Comparison of ENCODE assay signal across 16 cellular contexts in genomic region chr5:172732201-172732865, GRCh38. TPM values are rescaled to one million over a fixed set of nuclear protein-coding genes. Genes with fewer than 3 reads are reported as not detected.
DNase-seq lines count a peak whose midpoint lies in the region; ATAC-seq and TF ChIP-seq lines count a peak whose summit lies in the region.
"Had no signal": no experiment of that assay in that cellular context is flagged by ENCODE, and none has a peak within 500 bp of the region (broad histone marks: within the 10 kb centered on the region; RNA-seq: fewer than 3 reads in every experiment).

No MANE protein-coding gene starts in this region.

- no peak overlapping the region for H3K4me2 ChIP-seq in neural progenitor cell

- no peaks in the 10 kb centered on the region for H3K79me2 ChIP-seq in neural progenitor cell (ENCODE audit: low read depth)

- DNase-seq in Peyer's patch = no peak
- DNase-seq in effector memory CD8-positive, alpha-beta T cell = no peak
- DNase-seq in neural progenitor cell (ENCODE audit: low spot score) = no peak
- DNase-seq in testis = no peak
- DNase-seq in NCI-H146 treated with DMSO at 0.1 percent for 48 hours (lab: John Stamatoyannopoulos, UW; ENCODE audit: unreplicated experiment) = no peak
- no peak for DNase-seq in activated CD4-positive, alpha-beta T cell treated with anti-CD3 and anti-CD28 coated beads, Interleukin-2, amount 10 ng/mL, durations not matched to agents 7 days and 5 days
- no peak for DNase-seq in activated CD4-positive, alpha-beta T cell treated with anti-CD3 and anti-CD28 coated beads, Interleukin-2, amount 50 U/mL, for 4 hours
- DNase-seq: activated CD8-positive, alpha-beta memory T cell treated with anti-CD3 and anti-CD28 coated beads for 24 hours; activated naive CD4-positive, alpha-beta T cell; erythroblast; GDM1; naive thymus-derived CD4-positive, alpha-beta T cell; NCI-H1092 treated with DMSO at 0.1 percent for 48 hours; NCI-H510A treated with DMSO at 0.1 percent for 48 hours; stimulated activated CD8-positive, alpha-beta memory T cell treated with anti-CD3 and anti-CD28 coated beads, Interleukin-4, amount 100 ng/mL, for 48 hours had no signal

- H3K27ac ChIP-seq in Peyer's patch (peak overlapping the region; percentile 64 to 93 (median 84)), neural progenitor cell (no peak overlapping the region), testis (peak overlapping the region; percentile 73 to 86)

- H3K36me3 Mint-ChIP-seq in effector memory CD8-positive, alpha-beta T cell (ENCODE audit: insufficient read depth) = peaks cover 3% of the 10 kb centered on the region
- no peaks in the 10 kb centered on the region for H3K36me3 Mint-ChIP-seq in neural progenitor cell
- H3K36me3 Mint-ChIP-seq in activated CD4-positive, alpha-beta T cell treated with anti-CD3 and anti-CD28 coated beads, Interleukin-2, amount 10 ng/mL, durations not matched to agents 7 days and 5 days (ENCODE audit: low read depth) = no peaks in the 10 kb centered on the region
- H3K36me3 Mint-ChIP-seq: naive thymus-derived CD4-positive, alpha-beta T cell had no signal

- TF ChIP-seq CTCF in Peyer's patch (IDR thresholded peaks at IDR 0.05) (no peak), neural progenitor cell (IDR thresholded peaks at IDR 0.05) (no peak), testis (IDR thresholded peaks at IDR 0.05) (no peak)

- peaks cover 0 to 18% of the 10 kb centered on the region in 2 donors for H3K4me1 Mint-ChIP-seq in effector memory CD8-positive, alpha-beta T cell (ENCODE audit: low read depth in 2 of 2)
- H3K4me1 Mint-ChIP-seq in neural progenitor cell = peaks cover 16% of the 10 kb centered on the region
- H3K4me1 Mint-ChIP-seq in activated CD4-positive, alpha-beta T cell treated with anti-CD3 and anti-CD28 coated beads, Interleukin-2, amount 10 ng/mL, durations not matched to agents 7 days and 5 days = no peaks in the 10 kb centered on the region
- H3K4me1 Mint-ChIP-seq: naive thymus-derived CD4-positive, alpha-beta T cell had no signal

- no peak for ATAC-seq in effector memory CD8-positive, alpha-beta T cell (replicated peaks)
- no peak for ATAC-seq in GM18517 (IDR thresholded peaks at IDR 0.05; ENCODE audit: unreplicated experiment)

- H3K27me3 Mint-ChIP-seq in effector memory CD8-positive, alpha-beta T cell = peaks cover 0 to 6% of the 10 kb centered on the region in 2 donors
- H3K27me3 Mint-ChIP-seq in neural progenitor cell (ENCODE audit: insufficient read depth, low read depth) = peaks cover 7% of the 10 kb centered on the region
- H3K27me3 Mint-ChIP-seq in activated CD4-positive, alpha-beta T cell treated with anti-CD3 and anti-CD28 coated beads, Interleukin-2, amount 10 ng/mL, durations not matched to agents 7 days and 5 days = no peaks in the 10 kb centered on the region
- H3K27me3 Mint-ChIP-seq: naive thymus-derived CD4-positive, alpha-beta T cell had no signal

- CTCF ChIA-PET in activated CD4-positive, alpha-beta T cell treated with anti-CD3 and anti-CD28 coated beads, Interleukin-2, amount 10 ng/mL, durations not matched to agents 7 days and 5 days (lab: Charles Lee) = interaction anchor here (1.5 kb wide), 1 partner anchor 8 kb away, joined by 4 read pairs; no protein-coding TSS in a partner anchor

- peaks cover 0 to 16% (median 0%) of the 10 kb centered on the region in 4 donors for H3K4me1 ChIP-seq in Peyer's patch
- no peaks in the 10 kb centered on the region for H3K4me1 ChIP-seq in neural progenitor cell
- peaks cover 17% of the 10 kb centered on the region for H3K4me1 ChIP-seq in testis

- WGBS in testis, 2 donors = 85 to 98% methylated on average over 6 to 14 of the region's 14 CpGs

- H3K4me3 Mint-ChIP-seq in effector memory CD8-positive, alpha-beta T cell = no peak overlapping the region
- no peak overlapping the region for H3K4me3 Mint-ChIP-seq in neural progenitor cell
- no peak overlapping the region for H3K4me3 Mint-ChIP-seq in activated CD4-positive, alpha-beta T cell treated with anti-CD3 and anti-CD28 coated beads, Interleukin-2, amount 10 ng/mL, durations not matched to agents 7 days and 5 days
- H3K4me3 Mint-ChIP-seq: naive thymus-derived CD4-positive, alpha-beta T cell had no signal

- no peaks in the 10 kb centered on the region for H4K20me1 ChIP-seq in neural progenitor cell (ENCODE audit: low read depth)

- H3K4me3 ChIP-seq in Peyer's patch (no peak overlapping the region), neural progenitor cell (no peak overlapping the region), testis (no peak overlapping the region)

- POLR2A ChIA-PET in activated CD4-positive, alpha-beta T cell treated with anti-CD3 and anti-CD28 coated beads, Interleukin-2, amount 10 ng/mL, durations not matched to agents 7 days and 5 days (lab: Charles Lee) = no interaction called here

- intact Hi-C loops in testis (cut with DNase I; ENCODE audit: low total_unique reads) = no loop called here

- H2AFZ ChIP-seq in neural progenitor cell (replicated peaks) = no peak overlapping the region

- no peak for TF ChIP-seq POLR2A in Peyer's patch (IDR thresholded peaks at IDR 0.05)
- no peak for TF ChIP-seq POLR2A in testis (IDR thresholded peaks at IDR 0.05)

- H3K27me3 ChIP-seq in Peyer's patch (no peaks in the 10 kb centered on the region), neural progenitor cell (no peaks in the 10 kb centered on the region), testis (no peaks in the 10 kb centered on the region)

- H3K9me3 Mint-ChIP-seq in effector memory CD8-positive, alpha-beta T cell = no peaks in the 10 kb centered on the region
- H3K9me3 Mint-ChIP-seq in neural progenitor cell = no peaks in the 10 kb centered on the region
- no peaks in the 10 kb centered on the region for H3K9me3 Mint-ChIP-seq in activated CD4-positive, alpha-beta T cell treated with anti-CD3 and anti-CD28 coated beads, Interleukin-2, amount 10 ng/mL, durations not matched to agents 7 days and 5 days
- H3K9me3 Mint-ChIP-seq: naive thymus-derived CD4-positive, alpha-beta T cell had no signal

- H3K36me3 ChIP-seq in Peyer's patch = no peaks in the 10 kb centered on the region
- H3K36me3 ChIP-seq in neural progenitor cell = no peaks in the 10 kb centered on the region
- no peaks in the 10 kb centered on the region for H3K36me3 ChIP-seq in testis (ENCODE audit: low read depth, missing control alignments)

- H3K27ac Mint-ChIP-seq in effector memory CD8-positive, alpha-beta T cell = peak overlapping the region; percentile 55 to 84
- H3K27ac Mint-ChIP-seq in neural progenitor cell = peak overlapping the region; percentile 81
- H3K27ac Mint-ChIP-seq in activated CD4-positive, alpha-beta T cell treated with anti-CD3 and anti-CD28 coated beads, Interleukin-2, amount 10 ng/mL, durations not matched to agents 7 days and 5 days = no peak overlapping the region

- H3F3A ChIP-seq in neural progenitor cell (ENCODE audit: low read depth) = no peaks in the 10 kb centered on the region

- H3K9ac ChIP-seq in neural progenitor cell = no peak overlapping the region

- H3K9me3 ChIP-seq in Peyer's patch (no peaks in the 10 kb centered on the region), neural progenitor cell (ENCODE audit: low read depth) (no peaks in the 10 kb centered on the region), testis (no peaks in the 10 kb centered on the region)

RNA-seq across cellular contexts. Expression of gene DUSP1, which starts 38.7 kb away (rescaled TPM):
- total RNA-seq in Peyer's patch = 100 to 1,000 TPM; 155 to 427 (median 285) TPM
- total RNA-seq in neural progenitor cell (ENCODE audit: low replicate concordance) = 4.2 and 12.8 TPM in 2 replicates
- total RNA-seq in testis = 100 to 1,000 TPM; 159 to 172 TPM
- polyA plus RNA-seq in testis (ENCODE audit: insufficient read depth, low read depth, low replicate concordance) = 86.2 TPM
- total RNA-seq in activated CD4-positive, alpha-beta T cell treated with anti-CD3 and anti-CD28 coated beads, Interleukin-2, amount 10 ng/mL, durations not matched to agents 7 days and 5 days = 10 to 100 TPM; 11.3 to 14.9 TPM

Comparison
In these comparisons a context has a peak if more than half of its experiments do, and no peak if none do; other contexts are left out.
1. RNA of gene DUSP1, which starts 38.7 kb away (total RNA-seq): 155 to 427 TPM in Peyer's patch and 159 to 172 TPM in testis; 11.3 to 14.9 TPM in activated CD4-positive, alpha-beta T cell treated with anti-CD3 and anti-CD28 coated beads, Interleukin-2, amount 10 ng/mL, durations not matched to agents 7 days and 5 days and 4.2 to 12.8 TPM in neural progenitor cell; every median in the first group is over 4 times any median in the second.